ENCODE assay signal across 27 cellular contexts in the genomic region with DNA sequence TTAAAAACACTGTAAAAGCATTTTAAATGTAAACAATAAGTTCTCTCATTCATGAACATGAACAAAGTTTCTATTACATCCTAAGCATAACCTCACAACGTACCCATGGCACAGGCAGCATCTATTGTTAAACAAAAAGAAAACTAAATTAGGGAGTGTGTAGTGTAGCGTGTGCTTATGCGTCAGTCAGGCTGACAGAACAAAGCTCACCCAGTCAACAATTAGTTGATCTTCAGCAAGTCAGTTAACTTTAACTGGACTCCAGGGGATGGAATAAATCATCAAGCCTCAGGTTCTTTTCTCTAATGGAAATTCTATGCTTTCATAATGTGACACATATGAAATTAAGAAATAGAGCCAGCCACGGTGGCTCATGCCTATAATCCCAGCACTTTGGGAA.
"Had no signal": no experiment of that assay in that cellular context is flagged by ENCODE, and none has a peak within 500 bp of the region (broad histone marks: within the 10 kb centered on the region; RNA-seq: fewer than 3 reads in every experiment).

No MANE protein-coding gene starts in this region.

- H3K4me3 Mint-ChIP-seq: activated CD8-positive, alpha-beta T cell treated with anti-CD3 and anti-CD28 coated beads for 36 hours; activated naive CD4-positive, alpha-beta T cell treated with anti-CD3 and anti-CD28 coated beads, Interleukin-2, amount 50 U/mL, for 24 hours; activated naive CD8-positive, alpha-beta T cell treated with anti-CD3 and anti-CD28 coated beads, Interleukin-2, amount 10 ng/mL, durations not matched to agents 7 days and 5 days; activated T-cell treated with anti-CD3 and anti-CD28 coated beads, Interleukin-2, amount 50 U/mL, for 24 hours had no signal

- H3K9me3 Mint-ChIP-seq: activated naive CD4-positive, alpha-beta T cell treated with anti-CD3 and anti-CD28 coated beads, Interleukin-2, amount 50 U/mL, for 24 hours had no signal

- H3K27ac Mint-ChIP-seq: activated CD8-positive, alpha-beta T cell treated with anti-CD3 and anti-CD28 coated beads for 36 hours; activated naive CD4-positive, alpha-beta T cell treated with anti-CD3 and anti-CD28 coated beads, Interleukin-2, amount 50 U/mL, for 24 hours; activated naive CD8-positive, alpha-beta T cell treated with anti-CD3 and anti-CD28 coated beads, Interleukin-2, amount 10 ng/mL, durations not matched to agents 7 days and 5 days; activated T-cell treated with anti-CD3 and anti-CD28 coated beads, Interleukin-2, amount 50 U/mL, for 24 hours; activated T-helper 2 cell treated with anti-CD3 and anti-CD28 coated beads, Interferon-gamma antibody, Interleukin-2, Interleukin-4, amounts not matched to agents 10 μg/mL and 5 μg/mL and 100 μg/mL, durations not matched to agents 14 hours and 24 hours and 36 hours had no signal

- H3K27me3 Mint-ChIP-seq: activated CD8-positive, alpha-beta T cell treated with anti-CD3 and anti-CD28 coated beads for 36 hours; activated naive CD4-positive, alpha-beta T cell treated with anti-CD3 and anti-CD28 coated beads, Interleukin-2, amount 50 U/mL, for 24 hours; activated naive CD8-positive, alpha-beta T cell treated with anti-CD3 and anti-CD28 coated beads, Interleukin-2, amount 10 ng/mL, durations not matched to agents 7 days and 5 days; activated T-cell treated with anti-CD3 and anti-CD28 coated beads, Interleukin-2, amount 50 U/mL, for 24 hours had no signal

- DNase-seq: activated CD4-positive, alpha-beta T cell treated with anti-CD3 and anti-CD28 coated beads for 1 hour; activated CD4-positive, alpha-beta T cell treated with anti-CD3 and anti-CD28 coated beads for 48 hours; activated CD4-positive, CD25-positive, alpha-beta regulatory T cell; activated CD8-positive, alpha-beta T cell treated with anti-CD3 and anti-CD28 coated beads for 36 hours; activated gamma-delta T cell; activated naive CD4-positive, alpha-beta T cell treated with Interleukin-2 at 50 U/mL for 16 hours; activated naive CD8-positive, alpha-beta T cell treated with anti-CD3 and anti-CD28 coated beads, Interleukin-2, amount 10 ng/mL, durations not matched to agents 7 days and 5 days; activated T-cell treated with anti-CD3 and anti-CD28 coated beads, Interleukin-2, amount 50 U/mL, for 24 hours; brain microvascular endothelial cell; central memory CD4-positive, alpha-beta T cell; Kasumi-1; KG1; MM.1S; MV-4-11; NCI-H1092; NCI-H1436 treated with DMSO at 0.1 percent for 48 hours; NCI-H1694 treated with DMSO at 0.1 percent for 48 hours; NCI-H2029 treated with DMSO at 0.1 percent for 48 hours; NCI-H345; NCI-H524 treated with DMSO at 0.1 percent for 48 hours; Peyer's patch; Right ventricle myocardium superior; T1000; WERI-Rb-1 had no signal

- H3K4me3 ChIP-seq: Peyer's patch, SK-N-MC had no signal

- H3K27me3 ChIP-seq: brain microvascular endothelial cell, Peyer's patch had no signal

- ATAC-seq: activated CD8-positive, alpha-beta T cell treated with anti-CD3 and anti-CD28 coated beads for 36 hours had no signal

- H3K4me1 ChIP-seq: Peyer's patch had no signal

- H3K36me3 ChIP-seq: brain microvascular endothelial cell, Peyer's patch, WERI-Rb-1 had no signal

- H3K9me3 ChIP-seq: Peyer's patch had no signal

- H3K27ac ChIP-seq: Peyer's patch, SK-N-MC, WERI-Rb-1 had no signal
